1 cellular context compared by ENCODE assay signal in genomic region chr13:50125306-50125555, GRCh38.
TF ChIP-seq lines count a peak whose summit lies in the region.

No MANE protein-coding gene starts in this region.

TF ChIP-seq in K562, 482 proteins besides CTCF, POLR2A, EP300 and RAD21 (continued from another document):
- TF ChIP-seq ATF4 (CRISPR knock-in tag; IDR thresholded peaks at IDR 0.05) (no peak), YY1 (IDR thresholded peaks at IDR 0.05; ENCODE audit: borderline replicate concordance in 1 of 3, control insufficient read depth in 1 of 3, extremely low read depth in 1 of 3, insufficient read depth in 3 of 3, insufficient read length in 1 of 3, insufficient replicate concordance in 2 of 3, low read depth in 1 of 3, low read length in 2 of 3) (peak in 1 of 3 experiments; percentile 2), SNIP1 (IDR thresholded peaks at IDR 0.05; ENCODE audit: low read depth) (peak; percentile 58; the same call in 1 of the 2 replicates), MAFK (IDR thresholded peaks at IDR 0.05; ENCODE audit: low read length) (0 out of 2 replicates have a peak, but pooled peaks have one; percentile 10), RCOR1 (IDR thresholded peaks at IDR 0.05; ENCODE audit: borderline replicate concordance in 1 of 2, low read depth in 2 of 2, low read length in 2 of 2) (no peak), NR4A1 (CRISPR knock-in tag; IDR thresholded peaks at IDR 0.05) (no peak), NR4A1 (tag; IDR thresholded peaks at IDR 0.05) (no peak), MTA1 (IDR thresholded peaks at IDR 0.05; ENCODE audit: borderline replicate concordance) (no peak), SMARCA5 (IDR thresholded peaks at IDR 0.05) (no peak), RHOXF2B (CRISPR knock-in tag; conservative IDR thresholded peaks at IDR 0.05) (no peak), ZBTB2 (IDR thresholded peaks at IDR 0.05) (no peak), GATA2 (CRISPR knock-in tag; IDR thresholded peaks at IDR 0.05) (no peak), BMI1 (IDR thresholded peaks at IDR 0.05; ENCODE audit: low read length) (no peak), TFE3 (CRISPR knock-in tag; IDR thresholded peaks at IDR 0.05) (no peak), ZNF324 (CRISPR knock-in tag; IDR thresholded peaks at IDR 0.05) (no peak), ZBTB17 (CRISPR knock-in tag; IDR thresholded peaks at IDR 0.05) (no peak), FOXK2 (conservative IDR thresholded peaks at IDR 0.05 in 1 of 2, IDR thresholded peaks at IDR 0.05 in 1 of 2; ENCODE audit: low read depth in 2 of 2) (no peak), MITF (IDR thresholded peaks at IDR 0.05) (no peak), NFATC3 (IDR thresholded peaks at IDR 0.05) (peak; percentile 83; the same call in 1 of the 2 replicates), TCF7L2 (IDR thresholded peaks at IDR 0.05; ENCODE audit: low read depth, low read length) (no peak), ZNF77 (CRISPR knock-in tag; IDR thresholded peaks at IDR 0.05) (no peak), WHSC1 (IDR thresholded peaks at IDR 0.05; ENCODE audit: low read length) (no peak), HNRNPL (IDR thresholded peaks at IDR 0.05; ENCODE audit: low read depth, low read length) (no peak), TARDBP (IDR thresholded peaks at IDR 0.05) (no peak), SUPT5H (IDR thresholded peaks at IDR 0.05) (no peak), TCF3 (CRISPR knock-in tag; IDR thresholded peaks at IDR 0.05) (no peak)
